22 cellular contexts compared by ENCODE assay signal in the genomic region with DNA sequence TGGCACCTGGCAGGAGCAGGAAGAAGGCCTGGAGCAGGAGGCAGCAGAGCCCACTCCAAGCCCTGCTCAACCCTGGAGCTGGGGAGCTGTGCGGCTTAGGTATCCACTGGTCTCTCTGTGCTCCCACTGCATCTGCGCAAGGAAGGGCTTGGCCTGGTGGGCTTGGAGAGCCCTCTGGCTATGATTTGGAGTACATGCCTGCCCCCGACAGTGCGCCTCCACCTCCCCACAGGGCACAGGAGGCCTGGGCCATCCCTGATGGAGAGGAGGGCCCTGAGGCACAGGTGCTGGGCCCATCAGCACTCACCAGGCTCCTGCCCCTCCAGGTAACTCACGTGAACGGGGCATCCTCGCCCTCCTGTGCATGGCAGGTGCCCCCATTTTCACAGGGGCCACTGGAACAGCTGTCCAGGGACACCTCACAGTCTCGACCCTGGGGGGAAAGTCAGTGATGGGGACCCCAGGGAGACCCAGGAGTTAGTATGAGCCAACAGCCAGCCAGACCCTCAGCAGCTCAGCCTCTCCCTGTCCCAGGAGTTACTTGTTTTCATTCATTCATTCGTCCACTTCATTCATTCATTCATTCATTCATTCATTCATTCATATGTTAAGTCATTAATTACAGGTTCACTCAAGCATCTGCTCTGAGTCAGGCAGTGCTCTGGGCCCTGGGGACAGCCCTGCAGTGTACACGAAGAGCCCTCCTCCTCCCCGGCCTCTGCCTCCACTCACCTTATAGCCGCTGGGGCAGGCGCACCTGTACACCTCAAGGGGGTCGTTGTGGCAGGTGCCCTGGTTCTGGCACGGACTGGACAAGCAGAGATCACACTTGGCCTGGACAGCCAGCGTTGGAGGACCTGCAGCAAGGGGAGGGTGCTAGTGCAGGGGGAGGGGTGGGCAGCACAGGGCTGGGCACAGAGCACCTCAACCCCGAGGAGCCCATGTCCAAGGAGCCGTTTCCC.
DNase-seq lines count a peak whose midpoint lies in the region; ATAC-seq, FAIRE-seq and TF ChIP-seq lines count a peak whose summit lies in the region.
"Had no signal": no experiment of that assay in that cellular context is flagged by ENCODE, and none has a peak within 500 bp of the region (broad histone marks: within the 10 kb centered on the region; RNA-seq: fewer than 3 reads in every experiment).

No MANE protein-coding gene starts in this region.

- H3K27ac ChIP-seq in Karpas-422 (ENCODE audit: low read length): peak overlapping the region; percentile 98
- no peak overlapping the region for H3K27ac ChIP-seq in H1 (ENCODE audit: low read depth, low read length)
- H3K27ac ChIP-seq: BLaER1 treated with 17β-estradiol and CSF1 and Interleukin-3, amounts not matched to agents 10 nM and 100 nM had no signal

- no peak for FAIRE-seq in H1 (lab: Jason Lieb, UNC)
- FAIRE-seq: A204.1, GM12892, GM19239 had no signal

- CTCF ChIA-PET in H1 (lab: Charles Lee; ENCODE audit: partially characterized antibody): interaction anchor here (1.6 to 9.9 kb wide), 4 partner anchors 7 to 192 kb away, joined by 3 to 129 read pairs (median 9); no protein-coding TSS in a partner anchor

- 0 out of 2 replicates have a peak overlapping the region, but pooled peaks have one; percentile 9 for H2BK12ac ChIP-seq in H1 (ENCODE audit: low read depth, low read length)

- no peak overlapping the region for H3K56ac ChIP-seq in H1 (replicated peaks; ENCODE audit: insufficient read length, low read depth, low read length)

- H2BK20ac ChIP-seq in H1 (ENCODE audit: low read length): no peak overlapping the region

- H4K8ac ChIP-seq in H1 (ENCODE audit: extremely low read depth, insufficient read depth, low read length): peak overlapping the region; percentile 4; the same call in 1 of the 2 replicates

- no peaks in the 10 kb centered on the region for H3K9me3 ChIP-seq in Karpas-422 (ENCODE audit: low read length)
- H3K9me3 ChIP-seq in H1 (ENCODE audit: insufficient read depth in 2 of 2, low read depth in 1 of 2, low read length in 1 of 2): no peaks in the 10 kb centered on the region
- H3K9me3 ChIP-seq: BLaER1 treated with 17β-estradiol and CSF1 and Interleukin-3, amounts not matched to agents 10 nM and 100 nM; HAP-1 had no signal

- H3K27me3 ChIP-seq in Karpas-422 (ENCODE audit: low read length): no peaks in the 10 kb centered on the region
- no peaks in the 10 kb centered on the region for H3K27me3 ChIP-seq in H1 (replicated peaks in 1 of 4; ENCODE audit: control insufficient read depth in 3 of 4, extremely low read depth in 1 of 4, insufficient read depth in 3 of 4, low read length in 3 of 4)
- H3K27me3 ChIP-seq: BLaER1 treated with 17β-estradiol and CSF1 and Interleukin-3, amounts not matched to agents 10 nM and 100 nM had no signal

- H3K36me3 ChIP-seq in Karpas-422 (ENCODE audit: insufficient read depth, low read length) (no peaks in the 10 kb centered on the region), H1 (ENCODE audit: control insufficient read depth in 2 of 4, insufficient read depth in 4 of 4, low read length in 3 of 4) (no peaks in the 10 kb centered on the region)
- H3K36me3 ChIP-seq: BLaER1 treated with 17β-estradiol and CSF1 and Interleukin-3, amounts not matched to agents 10 nM and 100 nM; HAP-1 had no signal

- H3K9me2 ChIP-seq in Karpas-422 (replicated peaks; ENCODE audit: insufficient read depth, low read length): no peaks in the 10 kb centered on the region

- H3K9ac ChIP-seq in Karpas-422 (ENCODE audit: low read length) (peak overlapping the region; percentile 43; the same call in 1 of the 2 replicates), H1 (replicated peaks in 1 of 4; ENCODE audit: extremely low read depth in 1 of 4, low read depth in 3 of 4, low read length in 3 of 4) (no peak overlapping the region)
- H3K9ac ChIP-seq: BLaER1 treated with 17β-estradiol and CSF1 and Interleukin-3, amounts not matched to agents 10 nM and 100 nM had no signal

- peak; percentile 54 for DNase-seq in activated effector memory CD4-positive, alpha-beta T cell treated with anti-CD3 and anti-CD28 coated beads, Interleukin-2, amount 50 U/mL, for 16 hours
- DNase-seq in activated effector memory CD4-positive, alpha-beta T cell treated with Interleukin-2 at 50 U/mL for 16 hours: no peak
- no peak for DNase-seq in Karpas-422
- no peak for DNase-seq in H1 (ENCODE audit: low read depth in 1 of 2, low spot score in 2 of 2)
- DNase-seq in posterior vena cava (ENCODE audit: low spot score): peak; percentile 54
- no peak for DNase-seq in putamen (ENCODE audit: low spot score)
- DNase-seq: CD8-positive, alpha-beta memory T cell; GF-D8; MV-4-11; NCI-H1417; NCI-H187 treated with DMSO at 0.1 percent for 48 hours; NCI-H2171 treated with DMSO at 0.1 percent for 48 hours; NCI-H446 treated with DMSO at 0.1 percent for 48 hours; OCI-M1; RPMI8226 had no signal

- H3K79me2 ChIP-seq in Karpas-422 (ENCODE audit: low read length) (no peaks in the 10 kb centered on the region), H1 (ENCODE audit: control insufficient read depth in 1 of 2, insufficient read depth in 2 of 2, low read length in 2 of 2) (no peaks in the 10 kb centered on the region)

- intact Hi-C loops in posterior vena cava (cut with DNase I): no loop called here

- no peak overlapping the region for H2AK5ac ChIP-seq in H1 (ENCODE audit: low read depth, low read length)

- H2AFZ ChIP-seq in Karpas-422 (ENCODE audit: low read length) (no peak overlapping the region), H1 (ENCODE audit: low read length) (no peak overlapping the region)

- no peak overlapping the region for H3K4me3 ChIP-seq in Karpas-422 (ENCODE audit: low read length)
- no peak overlapping the region for H3K4me3 ChIP-seq in H1 (ENCODE audit: extremely low read depth in 1 of 4, insufficient read depth in 2 of 4, low read depth in 3 of 4, low read length in 4 of 4)
- H3K4me3 ChIP-seq: BLaER1 treated with 17β-estradiol and CSF1 and Interleukin-3, amounts not matched to agents 10 nM and 100 nM; HAP-1 had no signal

- H4K91ac ChIP-seq in H1 (replicated peaks; ENCODE audit: insufficient read length, low read length): no peak overlapping the region

- no peak for TF ChIP-seq CTCF in H1 (IDR thresholded peaks at IDR 0.05; ENCODE audit: control extremely low read depth in 1 of 3, insufficient read depth in 1 of 3, low read depth in 1 of 3, low read length in 3 of 3)

- no peak overlapping the region for H2BK120ac ChIP-seq in H1 (replicated peaks; ENCODE audit: low read depth, low read length)

- H2BK15ac ChIP-seq in H1 (ENCODE audit: low read length): no peak overlapping the region

- no peak overlapping the region; the same call in 1 of the 2 replicates for H3K18ac ChIP-seq in H1 (ENCODE audit: extremely low read depth, low read length)

- no peaks in the 10 kb centered on the region for H4K20me1 ChIP-seq in Karpas-422 (ENCODE audit: insufficient read depth, low read depth, low read length)
- no peaks in the 10 kb centered on the region for H4K20me1 ChIP-seq in H1 (replicated peaks in 1 of 2; ENCODE audit: control insufficient read depth in 1 of 2, insufficient read depth in 2 of 2, low read length in 2 of 2)

- TF ChIP-seq RAD21 in H1 (IDR thresholded peaks at IDR 0.05 in 1 of 2, conservative IDR thresholded peaks at IDR 0.05 in 1 of 2; ENCODE audit: low read depth in 2 of 2, low read length in 2 of 2): no peak

- POLR2A ChIA-PET in H1 (lab: Charles Lee; ENCODE audit: partially characterized antibody): no interaction called here

- H4K5ac ChIP-seq in H1 (ENCODE audit: insufficient read length, low read depth, low read length): no peak overlapping the region

- TF ChIP-seq POLR2A in H1 (IDR thresholded peaks at IDR 0.05; ENCODE audit: control extremely low read depth in 1 of 2, low read depth in 2 of 2, low read length in 2 of 2): no peak

- H3K23me2 ChIP-seq in H1 (ENCODE audit: low read depth, low read length): no peaks in the 10 kb centered on the region

- H3K79me1 ChIP-seq in H1 (ENCODE audit: low read depth, low read length): no peaks in the 10 kb centered on the region

- peaks cover 85% of the 10 kb centered on the region for H3K4me1 ChIP-seq in Karpas-422 (ENCODE audit: low read length)
- peaks cover 0 to 9% (median 4%) of the 10 kb centered on the region in 4 experiments; a peak in 4 of 7 replicates for H3K4me1 ChIP-seq in H1 (replicated peaks in 1 of 4; ENCODE audit: control insufficient read depth in 3 of 4, insufficient read depth in 4 of 4, low read length in 3 of 4)
- H3K4me1 ChIP-seq: HAP-1 had no signal

- H2BK5ac ChIP-seq in H1 (ENCODE audit: low read depth, low read length): no peak overlapping the region

- 90% methylated on average over 14 of the region's 18 CpGs; no CpG with 5 or more reads in 1 of the 2 experiments for WGBS in H1 (ENCODE audit: extremely low coverage in 1 of 2, insufficient coverage in 1 of 2, insufficient read length in 1 of 2, insufficient replicate concordance in 2 of 2, low coverage in 1 of 2, low lambda C conversion rate in 2 of 2, missing lambda C conversion rate in 1 of 2), 2 experiments

- H3K4ac ChIP-seq in H1 (replicated peaks; ENCODE audit: insufficient read length, low read depth, low read length): no peak overlapping the region

- H3K14ac ChIP-seq in H1 (ENCODE audit: insufficient read length): no peak overlapping the region

- H3K23ac ChIP-seq in H1 (ENCODE audit: insufficient read length): no peak overlapping the region

- no peak for TF ChIP-seq EP300 in H1 (IDR thresholded peaks at IDR 0.05; ENCODE audit: borderline replicate concordance in 1 of 2, low read depth in 2 of 2, low read length in 2 of 2)

- ATAC-seq in GM19455 (IDR thresholded peaks at IDR 0.05; ENCODE audit: unreplicated experiment) (no peak), GM19035 (IDR thresholded peaks at IDR 0.05; ENCODE audit: unreplicated experiment) (no peak)

- H3K4me2 ChIP-seq in Karpas-422 (ENCODE audit: low read depth, low read length, poor library complexity, severe bottlenecking): peak overlapping the region; percentile 68
- no peak overlapping the region for H3K4me2 ChIP-seq in H1 (ENCODE audit: insufficient read depth in 1 of 2, low read depth in 2 of 2, low read length in 2 of 2)

TF ChIP-seq in H1, 55 proteins besides CTCF, POLR2A, EP300 and RAD21 (continues in another document):
- no peak for TF ChIP-seq YY1 (IDR thresholded peaks at IDR 0.05; ENCODE audit: low read depth, low read length)
- no peak for TF ChIP-seq HDAC6 (IDR thresholded peaks at IDR 0.05; ENCODE audit: low read depth, low read length)
- TF ChIP-seq CBX5 (IDR thresholded peaks at IDR 0.05; ENCODE audit: low read depth, low read length): no peak
- no peak for TF ChIP-seq POLR2AphosphoS5 (IDR thresholded peaks at IDR 0.05; ENCODE audit: low read depth, low read length)
- TF ChIP-seq, protein P1, sequence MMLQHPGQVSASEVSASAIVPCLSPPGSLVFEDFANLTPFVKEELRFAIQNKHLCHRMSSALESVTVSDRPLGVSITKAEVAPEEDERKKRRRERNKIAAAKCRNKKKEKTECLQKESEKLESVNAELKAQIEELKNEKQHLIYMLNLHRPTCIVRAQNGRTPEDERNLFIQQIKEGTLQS (IDR thresholded peaks at IDR 0.05; ENCODE audit: insufficient read depth, low read depth, low read length): no peak
- no peak for TF ChIP-seq EGR1 (IDR thresholded peaks at IDR 0.05; ENCODE audit: borderline replicate concordance, low read depth, low read length)
- no peak for TF ChIP-seq BCL11A (IDR thresholded peaks at IDR 0.05; ENCODE audit: low read depth in 2 of 2, low read length in 2 of 2)
- TF ChIP-seq NRF1 (IDR thresholded peaks at IDR 0.05; ENCODE audit: low read depth, low read length): no peak

Comparison
In these comparisons a context has a peak if more than half of its experiments do, and no peak if none do; other contexts are left out.
1. DNase-seq: peak in activated effector memory CD4-positive, alpha-beta T cell treated with anti-CD3 and anti-CD28 coated beads, Interleukin-2, amount 50 U/mL, for 16 hours (single experiment) and posterior vena cava (single experiment); none in activated effector memory CD4-positive, alpha-beta T cell treated with Interleukin-2 at 50 U/mL for 16 hours (single experiment), Karpas-422 (single experiment), H1 (0 of 2) and putamen (single experiment).